ENCODE assay signal across 1 cellular context in genomic region chr12:121807656-121808347, GRCh38.
TF ChIP-seq lines count a peak whose summit lies in the region.

No MANE protein-coding gene starts in this region.

TF ChIP-seq in HepG2, 621 proteins besides CTCF, POLR2A, EP300 and RAD21:
- TF ChIP-seq THAP8 (CRISPR knock-in tag; IDR thresholded peaks at IDR 0.05; ENCODE audit: borderline replicate concordance) = no peak
- no peak for TF ChIP-seq REST (IDR thresholded peaks at IDR 0.05; ENCODE audit: borderline replicate concordance in 1 of 2, low read depth in 1 of 2, low read length in 2 of 2)
- TF ChIP-seq TCF7L2 (IDR thresholded peaks at IDR 0.05; ENCODE audit: low read depth, low read length) = no peak
- TF ChIP-seq ZMAT5 (CRISPR knock-in tag; IDR thresholded peaks at IDR 0.05; ENCODE audit: borderline replicate concordance, low read depth) = no peak
